Comparison of ENCODE assay signal across 8 cellular contexts in the genomic region with DNA sequence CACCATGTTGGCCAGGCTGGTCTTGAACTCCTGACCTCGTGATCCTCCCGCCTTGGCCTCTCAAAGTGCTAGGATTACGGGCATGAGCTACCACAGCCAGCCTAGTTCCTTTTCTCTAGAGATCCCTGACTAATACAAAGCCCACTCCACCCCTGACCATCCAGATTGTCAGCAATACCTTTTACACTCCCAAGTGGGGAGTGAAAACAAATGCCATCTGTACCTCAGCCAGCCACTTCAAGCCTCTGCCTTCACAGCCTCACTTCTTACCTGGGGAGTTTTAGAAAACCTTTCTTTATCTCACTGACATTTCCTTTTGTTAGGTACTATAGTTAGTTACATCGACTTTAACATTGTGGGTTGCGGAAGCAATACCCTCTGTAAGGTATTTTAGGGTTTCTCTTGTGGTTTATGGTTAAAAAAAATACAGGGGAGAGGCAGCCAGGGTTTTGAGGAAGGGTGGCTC. TPM values are rescaled to one million over a fixed set of nuclear protein-coding genes. Genes with fewer than 3 reads are reported as not detected.
DNase-seq lines count a peak whose midpoint lies in the region; ATAC-seq and TF ChIP-seq lines count a peak whose summit lies in the region.
"Had no signal": no experiment of that assay in that cellular context is flagged by ENCODE, and none has a peak within 500 bp of the region (broad histone marks: within the 10 kb centered on the region; RNA-seq: fewer than 3 reads in every experiment).

No MANE protein-coding gene starts in this region.

- TF ChIP-seq POLR2A in sigmoid colon (IDR thresholded peaks at IDR 0.05): no peak

- no peaks in the 10 kb centered on the region for H3K36me3 ChIP-seq in sigmoid colon

- no peaks in the 10 kb centered on the region for H3K27me3 ChIP-seq in sigmoid colon

- 51 to 86% methylated on average over 5 of the region's 5 CpGs for WGBS in sigmoid colon, 2 donors

- no peak for TF ChIP-seq EP300 in sigmoid colon (IDR thresholded peaks at IDR 0.05)

- DNase-seq in Jurkat, Clone E6-1 (ENCODE audit: low read depth, low spot score): peak; percentile 41
- peak; percentile 6 for DNase-seq in mesenteric fat pad (ENCODE audit: low spot score)
- DNase-seq in cerebellar cortex (ENCODE audit: low spot score): no peak
- DNase-seq in kidney glomerular epithelial cell (lab: John Stamatoyannopoulos, UW): no peak
- DNase-seq in sigmoid colon: no peak
- DNase-seq: activated CD4-positive, alpha-beta T cell treated with anti-CD3 and anti-CD28 coated beads, Interleukin-2, amount 50 U/mL, for 48 hours had no signal

- no peak overlapping the region for H3K4me3 ChIP-seq in Jurkat, Clone E6-1 (ENCODE audit: low read length)
- H3K4me3 ChIP-seq in sigmoid colon: no peak overlapping the region

- ATAC-seq in GM18867 (IDR thresholded peaks at IDR 0.05; ENCODE audit: unreplicated experiment) (peak; percentile 39), GM21717 (IDR thresholded peaks at IDR 0.05; ENCODE audit: unreplicated experiment) (peak; percentile 43)

- H3K4me1 ChIP-seq in sigmoid colon: peaks cover 0 to 36% (median 29%) of the 10 kb centered on the region in 4 donors

- no peak overlapping the region for H3K27ac ChIP-seq in sigmoid colon

- H3K9me3 ChIP-seq in sigmoid colon: no peaks in the 10 kb centered on the region

- intact Hi-C loops in sigmoid colon (cut with DNase I): no loop called here

- no peak for TF ChIP-seq CTCF in sigmoid colon (IDR thresholded peaks at IDR 0.05)

RNA-seq across cellular contexts. Expression of a gene that starts 8.8 kb away (rescaled TPM):
- polyA plus RNA-seq in Jurkat, Clone E6-1 (2012; ENCODE audit: insufficient read depth, insufficient read length): 23.6 TPM
- total RNA-seq in mesenteric fat pad (83.2 TPM), sigmoid colon (10 to 100 TPM; 32.5 to 66.5 (median 48.5) TPM)
- polyA plus RNA-seq in sigmoid colon: 10 to 100 TPM; 48.6 to 56.7 (median 53.2) TPM

RNA-seq across cellular contexts. Expression of a gene that starts 51.2 kb away (rescaled TPM):
- 33.3 TPM for polyA plus RNA-seq in Jurkat, Clone E6-1 (2012; ENCODE audit: insufficient read depth, insufficient read length)
- total RNA-seq in mesenteric fat pad: 14.0 TPM
- 10 to 100 TPM; 14.8 to 20.9 (median 16.9) TPM for total RNA-seq in sigmoid colon
- polyA plus RNA-seq in sigmoid colon: 10 to 100 TPM in 2 of 3 donors, 1 to 10 TPM in 1; 9.7 to 11.8 (median 10.8) TPM

Comparison
In these comparisons a context has a peak if more than half of its experiments do, and no peak if none do; other contexts are left out.
1. DNase-seq: peak in Jurkat, Clone E6-1 (single experiment) and mesenteric fat pad (single experiment); none in cerebellar cortex (single experiment), kidney glomerular epithelial cell (single experiment) and sigmoid colon (single experiment).